ENCODE assay signal across 19 cellular contexts in genomic region chr2:96596596-96596995, GRCh38. TPM values are rescaled to one million over a fixed set of nuclear protein-coding genes. Genes with fewer than 3 reads are reported as not detected.
DNase-seq lines count a peak whose midpoint lies in the region; ATAC-seq and TF ChIP-seq lines count a peak whose summit lies in the region.
"Had no signal": no experiment of that assay in that cellular context is flagged by ENCODE, and none has a peak within 500 bp of the region (broad histone marks: within the 10 kb centered on the region; RNA-seq: fewer than 3 reads in every experiment).

No MANE protein-coding gene starts in this region.

- no peak for DNase-seq in activated T-cell treated with anti-CD3 and anti-CD28 coated beads, Interleukin-2, amount 50 U/mL, for 72 hours
- DNase-seq in activated T-cell treated with anti-CD3 and anti-CD28 coated beads, Interleukin-2, amount 50 U/mL, for 48 hours = no peak
- no peak for DNase-seq in T-helper 17 cell
- peak; percentile 46 for DNase-seq in pons (ENCODE audit: low spot score)
- DNase-seq in KBM-7 = no peak
- DNase-seq in left lung = no peak
- DNase-seq in SIG-M5 (lab: John Stamatoyannopoulos, UW) = no peak
- DNase-seq: Calu3, H9, NCI-H1092, NCI-H187, NCI-H2171, NCI-H510A had no signal

- H3K27ac ChIP-seq in cingulate gyrus (ENCODE audit: low read depth, low read length) = peak overlapping the region; percentile 62
- H3K27ac ChIP-seq in left lung = no peak overlapping the region
- H3K27ac ChIP-seq: A549 had no signal

- peaks cover 42% of the 10 kb centered on the region for H3K4me1 Mint-ChIP-seq in activated T-cell treated with anti-CD3 and anti-CD28 coated beads, Interleukin-2, amount 50 U/mL, for 72 hours (ENCODE audit: low read depth)
- peaks cover 36% of the 10 kb centered on the region for H3K4me1 Mint-ChIP-seq in T-helper 17 cell
- H3K4me1 Mint-ChIP-seq: CD14-positive monocyte, H9 had no signal

- peaks cover 22 to 45% of the 10 kb centered on the region in 2 donors for H3K36me3 Mint-ChIP-seq in activated T-cell treated with anti-CD3 and anti-CD28 coated beads, Interleukin-2, amount 50 U/mL, for 72 hours (ENCODE audit: insufficient read depth in 2 of 2)
- H3K36me3 Mint-ChIP-seq in T-helper 17 cell (ENCODE audit: low read depth) = peaks cover 2% of the 10 kb centered on the region

- no peak overlapping the region for H3K4me3 ChIP-seq in left lung
- H3K4me3 ChIP-seq: A549, GM12878 had no signal

- peak overlapping the region; percentile 31 for H3K27ac Mint-ChIP-seq in activated T-cell treated with anti-CD3 and anti-CD28 coated beads, Interleukin-2, amount 50 U/mL, for 72 hours
- peak overlapping the region; percentile 24 for H3K27ac Mint-ChIP-seq in T-helper 17 cell

- H3K9me3 ChIP-seq in T-helper 17 cell (ENCODE audit: control insufficient read depth, low read length, poor library complexity, severe bottlenecking) (no peaks in the 10 kb centered on the region), left lung (no peaks in the 10 kb centered on the region)
- H3K9me3 ChIP-seq: A549 had no signal

- no peak overlapping the region for H3K4me3 Mint-ChIP-seq in activated T-cell treated with anti-CD3 and anti-CD28 coated beads, Interleukin-2, amount 50 U/mL, for 72 hours
- no peak overlapping the region for H3K4me3 Mint-ChIP-seq in T-helper 17 cell
- H3K4me3 Mint-ChIP-seq: CD14-positive monocyte, H9 had no signal

- in situ Hi-C loops in KBM-7 (cut with MboI; ENCODE audit: low pct_unique_long_range_greater_than_20kb, low sequenced_read_pairs) = no loop called here

- no peaks in the 10 kb centered on the region for H3K4me1 ChIP-seq in left lung

- no peak for TF ChIP-seq CTCF in left lung (IDR thresholded peaks at IDR 0.05)

- peaks cover 0 to 99% of the 10 kb centered on the region in 2 donors for H3K36me3 ChIP-seq in left lung

- intact Hi-C loops in left lung (cut with DNase I) = no loop called here

- ATAC-seq in activated T-cell treated with anti-CD3 and anti-CD28 coated beads, Interleukin-2, amount 50 U/mL, for 72 hours (replicated peaks in 1 of 2) = peak in 1 of 2 donors; percentile 54
- ATAC-seq in T-helper 17 cell = no peak
- no peak for ATAC-seq in left lung
- ATAC-seq: A549, GM12878 had no signal

- no peaks in the 10 kb centered on the region for H3K27me3 ChIP-seq in left lung

- no peaks in the 10 kb centered on the region for H3K27me3 Mint-ChIP-seq in activated T-cell treated with anti-CD3 and anti-CD28 coated beads, Interleukin-2, amount 50 U/mL, for 72 hours (ENCODE audit: low read depth)
- no peaks in the 10 kb centered on the region for H3K27me3 Mint-ChIP-seq in T-helper 17 cell

- no peaks in the 10 kb centered on the region for H3K9me3 Mint-ChIP-seq in activated T-cell treated with anti-CD3 and anti-CD28 coated beads, Interleukin-2, amount 50 U/mL, for 72 hours
- H3K9me3 Mint-ChIP-seq: CD14-positive monocyte, H9 had no signal

RNA-seq across cellular contexts. Expression of gene KANSL3, which starts 41.5 kb away (rescaled TPM):
- 10 to 100 TPM; 59.8 to 66.9 TPM for total RNA-seq in activated T-cell treated with anti-CD3 and anti-CD28 coated beads, Interleukin-2, amount 50 U/mL, for 72 hours
- total RNA-seq in T-helper 17 cell (10 to 100 TPM; 57.4 to 61.2 TPM), left lung (10 to 100 TPM; 39.9 to 41.2 TPM)

RNA-seq across cellular contexts. Expression of gene FER1L5, which starts 46.0 kb away (rescaled TPM):
- not detected for total RNA-seq in activated T-cell treated with anti-CD3 and anti-CD28 coated beads, Interleukin-2, amount 50 U/mL, for 72 hours
- total RNA-seq in T-helper 17 cell (not detected), left lung (under 1 TPM; 0.29 to 0.35 TPM)
- total RNA-seq: Calu3, GM12878, MCF 10A, RPMI7951 had no signal
